Comparison of ENCODE assay signal across 1 cellular context in the genomic region with DNA sequence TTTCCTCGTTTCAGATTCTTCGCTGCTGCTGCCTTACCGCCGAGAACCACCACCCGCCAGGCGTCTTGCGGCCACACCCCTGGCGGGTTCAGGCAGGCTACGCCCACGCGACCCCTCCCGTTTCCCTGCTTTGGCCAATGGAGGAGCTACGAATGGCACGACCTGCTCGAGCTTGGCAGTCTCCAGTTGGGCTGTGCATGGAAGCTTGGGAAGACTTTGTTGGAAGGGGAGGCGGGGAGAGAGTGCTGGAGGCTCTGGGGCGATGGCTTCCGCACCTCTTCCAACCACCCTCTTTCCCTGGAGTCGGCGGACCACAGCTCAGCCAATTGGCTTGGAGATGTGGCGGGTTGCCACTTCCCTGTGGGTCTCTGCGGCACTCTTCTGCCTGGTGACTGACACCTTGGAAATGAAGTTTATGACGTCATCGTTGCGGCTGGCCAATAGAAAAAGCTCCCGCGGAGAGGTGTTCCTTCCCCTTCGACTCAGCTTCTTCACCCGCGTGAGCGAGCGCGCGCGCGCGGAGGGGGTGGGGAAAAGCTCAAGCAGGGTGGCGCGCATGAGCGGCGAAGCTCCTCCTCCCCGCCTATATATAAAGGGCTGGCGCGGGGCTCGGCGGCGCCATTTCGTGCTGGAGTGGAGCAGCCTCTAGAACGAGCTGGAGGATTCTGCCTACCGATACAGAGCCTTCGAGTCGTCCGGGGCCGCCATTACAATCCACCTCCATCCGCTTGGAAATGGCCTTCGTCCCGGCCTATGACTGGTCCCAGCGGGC.
TF ChIP-seq lines count a peak whose summit lies in the region.

No MANE protein-coding gene starts in this region.

TF ChIP-seq in HepG2, 621 proteins besides CTCF, POLR2A, EP300 and RAD21 (continued from another document and continues in another):
- TF ChIP-seq FOXK1 (CRISPR knock-in tag; IDR thresholded peaks at IDR 0.05; ENCODE audit: borderline replicate concordance, low read depth) (peak; percentile 57; the same call in 1 of the 2 replicates), ZNF138 (CRISPR knock-in tag; IDR thresholded peaks at IDR 0.05; ENCODE audit: low read depth) (peak; percentile 58; the same call in 1 of the 2 replicates), ZFX (CRISPR knock-in tag; IDR thresholded peaks at IDR 0.05; ENCODE audit: low read depth) (peak; percentile 55; the same call in 1 of the 2 replicates), PHB2 (IDR thresholded peaks at IDR 0.05; ENCODE audit: partially characterized antibody) (no peak), TBX3 (IDR thresholded peaks at IDR 0.05; ENCODE audit: borderline replicate concordance) (peak; percentile 79; the same call in 1 of the 2 replicates), YEATS2 (CRISPR knock-in tag; IDR thresholded peaks at IDR 0.05; ENCODE audit: borderline replicate concordance) (peak; percentile 94), KMT2A (CRISPR knock-in tag; IDR thresholded peaks at IDR 0.05) (peak; percentile 77; the same call in 1 of the 2 replicates), YEATS4 (CRISPR knock-in tag; IDR thresholded peaks at IDR 0.05; ENCODE audit: borderline replicate concordance) (peak; percentile 66), ZFP82 (CRISPR knock-in tag; IDR thresholded peaks at IDR 0.05; ENCODE audit: borderline replicate concordance) (peak; percentile 83; the same call in 1 of the 2 replicates), CBX1 (IDR thresholded peaks at IDR 0.05; ENCODE audit: low read depth) (peak; percentile 98), ZNF256 (CRISPR knock-in tag; conservative IDR thresholded peaks at IDR 0.05) (0 out of 2 replicates have a peak, but pooled peaks have one; percentile 51), ATF6 (CRISPR knock-in tag; conservative IDR thresholded peaks at IDR 0.05) (peak; percentile 73; the same call in 1 of the 2 replicates), KLF13 (CRISPR knock-in tag; IDR thresholded peaks at IDR 0.05) (peak; percentile 46; the same call in 1 of the 2 replicates), GABPB1 (CRISPR knock-in tag; IDR thresholded peaks at IDR 0.05) (peak; percentile 71; the same call in 1 of the 2 replicates), ZNF780A (CRISPR knock-in tag; IDR thresholded peaks at IDR 0.05) (no peak), ZNF547 (CRISPR knock-in tag; IDR thresholded peaks at IDR 0.05) (peak; percentile 65; the same call in 1 of the 2 replicates), ZSCAN12 (CRISPR knock-in tag; IDR thresholded peaks at IDR 0.05) (peak; percentile 38; the same call in 1 of the 2 replicates), ADNP (CRISPR knock-in tag; IDR thresholded peaks at IDR 0.05) (no peak), ZNF414 (CRISPR knock-in tag; IDR thresholded peaks at IDR 0.05) (no peak), ARHGAP35 (CRISPR knock-in tag; IDR thresholded peaks at IDR 0.05; ENCODE audit: borderline replicate concordance) (no peak; the same call in 1 of the 2 replicates), NFKBIZ (CRISPR knock-in tag; IDR thresholded peaks at IDR 0.05) (peak; percentile 83; the same call in 1 of the 2 replicates), ZNF329 (CRISPR knock-in tag; IDR thresholded peaks at IDR 0.05; ENCODE audit: low read depth) (0 out of 2 replicates have a peak, but pooled peaks have one; percentile 22), CEBPG (CRISPR knock-in tag; IDR thresholded peaks at IDR 0.05) (peak; percentile 39), NCOR1 (IDR thresholded peaks at IDR 0.05; ENCODE audit: borderline replicate concordance, low read length) (no peak), ZFP1 (CRISPR knock-in tag; IDR thresholded peaks at IDR 0.05) (peak; percentile 73), RXRB (CRISPR knock-in tag; IDR thresholded peaks at IDR 0.05; ENCODE audit: borderline replicate concordance) (peak; percentile 73), GLI4 (CRISPR knock-in tag; IDR thresholded peaks at IDR 0.05; ENCODE audit: borderline replicate concordance) (no peak), ZBTB38 (CRISPR knock-in tag; IDR thresholded peaks at IDR 0.05) (peak; percentile 100), ZBTB14 (CRISPR knock-in tag; IDR thresholded peaks at IDR 0.05) (peak; percentile 99), JUN (CRISPR knock-in tag; IDR thresholded peaks at IDR 0.05) (peak; percentile 77), BCL6 (CRISPR knock-in tag; IDR thresholded peaks at IDR 0.05) (peak; percentile 55), ZNF7 (CRISPR knock-in tag; IDR thresholded peaks at IDR 0.05) (0 out of 2 replicates have a peak, but pooled peaks have one; percentile 19)
- TF ChIP-seq, protein P1, sequence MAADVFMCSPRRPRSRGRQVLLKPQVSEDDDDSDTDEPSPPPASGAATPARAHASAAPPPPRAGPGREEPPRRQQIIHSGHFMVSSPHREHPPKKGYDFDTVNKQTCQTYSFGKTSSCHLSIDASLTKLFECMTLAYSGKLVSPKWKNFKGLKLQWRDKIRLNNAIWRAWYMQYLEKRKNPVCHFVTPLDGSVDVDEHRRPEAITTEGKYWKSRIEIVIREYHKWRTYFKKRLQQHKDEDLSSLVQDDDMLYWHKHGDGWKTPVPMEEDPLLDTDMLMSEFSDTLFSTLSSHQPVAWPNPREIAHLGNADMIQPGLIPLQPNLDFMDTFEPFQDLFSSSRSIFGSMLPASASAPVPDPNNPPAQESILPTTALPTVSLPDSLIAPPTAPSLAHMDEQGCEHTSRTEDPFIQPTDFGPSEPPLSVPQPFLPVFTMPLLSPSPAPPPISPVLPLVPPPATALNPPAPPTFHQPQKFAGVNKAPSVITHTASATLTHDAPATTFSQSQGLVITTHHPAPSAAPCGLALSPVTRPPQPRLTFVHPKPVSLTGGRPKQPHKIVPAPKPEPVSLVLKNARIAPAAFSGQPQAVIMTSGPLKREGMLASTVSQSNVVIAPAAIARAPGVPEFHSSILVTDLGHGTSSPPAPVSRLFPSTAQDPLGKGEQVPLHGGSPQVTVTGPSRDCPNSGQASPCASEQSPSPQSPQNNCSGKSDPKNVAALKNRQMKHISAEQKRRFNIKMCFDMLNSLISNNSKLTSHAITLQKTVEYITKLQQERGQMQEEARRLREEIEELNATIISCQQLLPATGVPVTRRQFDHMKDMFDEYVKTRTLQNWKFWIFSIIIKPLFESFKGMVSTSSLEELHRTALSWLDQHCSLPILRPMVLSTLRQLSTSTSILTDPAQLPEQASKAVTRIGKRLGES (CRISPR knock-in tag; IDR thresholded peaks at IDR 0.05; ENCODE audit: borderline replicate concordance), result 0 out of 2 replicates have a peak, but pooled peaks have one; percentile 34
- TF ChIP-seq, protein P2, sequence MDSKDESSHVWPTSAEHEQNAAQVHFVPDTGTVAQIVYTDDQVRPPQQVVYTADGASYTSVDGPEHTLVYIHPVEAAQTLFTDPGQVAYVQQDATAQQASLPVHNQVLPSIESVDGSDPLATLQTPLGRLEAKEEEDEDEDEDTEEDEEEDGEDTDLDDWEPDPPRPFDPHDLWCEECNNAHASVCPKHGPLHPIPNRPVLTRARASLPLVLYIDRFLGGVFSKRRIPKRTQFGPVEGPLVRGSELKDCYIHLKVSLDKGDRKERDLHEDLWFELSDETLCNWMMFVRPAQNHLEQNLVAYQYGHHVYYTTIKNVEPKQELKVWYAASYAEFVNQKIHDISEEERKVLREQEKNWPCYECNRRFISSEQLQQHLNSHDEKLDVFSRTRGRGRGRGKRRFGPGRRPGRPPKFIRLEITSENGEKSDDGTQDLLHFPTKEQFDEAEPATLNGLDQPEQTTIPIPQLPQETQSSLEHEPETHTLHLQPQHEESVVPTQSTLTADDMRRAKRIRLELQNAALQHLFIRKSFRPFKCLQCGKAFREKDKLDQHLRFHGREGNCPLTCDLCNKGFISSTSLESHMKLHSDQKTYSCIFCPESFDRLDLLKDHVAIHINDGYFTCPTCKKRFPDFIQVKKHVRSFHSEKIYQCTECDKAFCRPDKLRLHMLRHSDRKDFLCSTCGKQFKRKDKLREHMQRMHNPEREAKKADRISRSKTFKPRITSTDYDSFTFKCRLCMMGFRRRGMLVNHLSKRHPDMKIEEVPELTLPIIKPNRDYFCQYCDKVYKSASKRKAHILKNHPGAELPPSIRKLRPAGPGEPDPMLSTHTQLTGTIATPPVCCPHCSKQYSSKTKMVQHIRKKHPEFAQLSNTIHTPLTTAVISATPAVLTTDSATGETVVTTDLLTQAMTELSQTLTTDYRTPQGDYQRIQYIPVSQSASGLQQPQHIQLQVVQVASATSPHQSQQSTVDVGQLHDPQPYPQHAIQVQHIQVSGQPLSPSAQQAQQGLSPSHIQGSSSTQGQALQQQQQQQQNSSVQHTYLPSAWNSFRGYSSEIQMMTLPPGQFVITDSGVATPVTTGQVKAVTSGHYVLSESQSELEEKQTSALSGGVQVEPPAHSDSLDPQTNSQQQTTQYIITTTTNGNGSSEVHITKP (CRISPR knock-in tag; IDR thresholded peaks at IDR 0.05; ENCODE audit: low read depth), result peak; percentile 80; the same call in 1 of the 2 replicates
- TF ChIP-seq, protein P3, sequence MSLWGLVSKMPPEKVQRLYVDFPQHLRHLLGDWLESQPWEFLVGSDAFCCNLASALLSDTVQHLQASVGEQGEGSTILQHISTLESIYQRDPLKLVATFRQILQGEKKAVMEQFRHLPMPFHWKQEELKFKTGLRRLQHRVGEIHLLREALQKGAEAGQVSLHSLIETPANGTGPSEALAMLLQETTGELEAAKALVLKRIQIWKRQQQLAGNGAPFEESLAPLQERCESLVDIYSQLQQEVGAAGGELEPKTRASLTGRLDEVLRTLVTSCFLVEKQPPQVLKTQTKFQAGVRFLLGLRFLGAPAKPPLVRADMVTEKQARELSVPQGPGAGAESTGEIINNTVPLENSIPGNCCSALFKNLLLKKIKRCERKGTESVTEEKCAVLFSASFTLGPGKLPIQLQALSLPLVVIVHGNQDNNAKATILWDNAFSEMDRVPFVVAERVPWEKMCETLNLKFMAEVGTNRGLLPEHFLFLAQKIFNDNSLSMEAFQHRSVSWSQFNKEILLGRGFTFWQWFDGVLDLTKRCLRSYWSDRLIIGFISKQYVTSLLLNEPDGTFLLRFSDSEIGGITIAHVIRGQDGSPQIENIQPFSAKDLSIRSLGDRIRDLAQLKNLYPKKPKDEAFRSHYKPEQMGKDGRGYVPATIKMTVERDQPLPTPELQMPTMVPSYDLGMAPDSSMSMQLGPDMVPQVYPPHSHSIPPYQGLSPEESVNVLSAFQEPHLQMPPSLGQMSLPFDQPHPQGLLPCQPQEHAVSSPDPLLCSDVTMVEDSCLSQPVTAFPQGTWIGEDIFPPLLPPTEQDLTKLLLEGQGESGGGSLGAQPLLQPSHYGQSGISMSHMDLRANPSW (CRISPR knock-in tag; IDR thresholded peaks at IDR 0.05; ENCODE audit: borderline replicate concordance), result no peak; the same call in 1 of the 2 replicates
- TF ChIP-seq, protein P4, sequence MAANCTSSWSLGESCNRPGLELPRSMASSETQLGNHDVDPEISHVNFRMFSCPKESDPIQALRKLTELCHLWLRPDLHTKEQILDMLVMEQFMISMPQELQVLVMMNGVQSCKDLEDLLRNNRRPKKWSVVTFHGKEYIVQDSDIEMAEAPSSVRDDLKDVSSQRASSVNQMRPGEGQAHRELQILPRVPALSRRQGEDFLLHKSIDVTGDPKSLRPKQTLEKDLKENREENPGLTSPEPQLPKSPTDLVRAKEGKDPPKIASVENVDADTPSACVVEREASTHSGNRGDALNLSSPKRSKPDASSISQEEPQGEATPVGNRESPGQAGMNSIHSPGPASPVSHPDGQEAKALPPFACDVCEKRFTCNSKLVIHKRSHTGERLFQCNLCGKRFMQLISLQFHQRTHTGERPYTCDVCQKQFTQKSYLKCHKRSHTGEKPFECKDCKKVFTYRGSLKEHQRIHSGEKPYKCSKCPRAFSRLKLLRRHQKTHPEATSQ (CRISPR knock-in tag; IDR thresholded peaks at IDR 0.05; ENCODE audit: borderline replicate concordance), result no peak
- TF ChIP-seq, protein P5, sequence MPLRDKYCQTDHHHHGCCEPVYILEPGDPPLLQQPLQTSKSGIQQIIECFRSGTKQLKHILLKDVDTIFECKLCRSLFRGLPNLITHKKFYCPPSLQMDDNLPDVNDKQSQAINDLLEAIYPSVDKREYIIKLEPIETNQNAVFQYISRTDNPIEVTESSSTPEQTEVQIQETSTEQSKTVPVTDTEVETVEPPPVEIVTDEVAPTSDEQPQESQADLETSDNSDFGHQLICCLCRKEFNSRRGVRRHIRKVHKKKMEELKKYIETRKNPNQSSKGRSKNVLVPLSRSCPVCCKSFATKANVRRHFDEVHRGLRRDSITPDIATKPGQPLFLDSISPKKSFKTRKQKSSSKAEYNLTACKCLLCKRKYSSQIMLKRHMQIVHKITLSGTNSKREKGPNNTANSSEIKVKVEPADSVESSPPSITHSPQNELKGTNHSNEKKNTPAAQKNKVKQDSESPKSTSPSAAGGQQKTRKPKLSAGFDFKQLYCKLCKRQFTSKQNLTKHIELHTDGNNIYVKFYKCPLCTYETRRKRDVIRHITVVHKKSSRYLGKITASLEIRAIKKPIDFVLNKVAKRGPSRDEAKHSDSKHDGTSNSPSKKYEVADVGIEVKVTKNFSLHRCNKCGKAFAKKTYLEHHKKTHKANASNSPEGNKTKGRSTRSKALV (CRISPR knock-in tag; IDR thresholded peaks at IDR 0.05), result peak; percentile 87
